Comparison of ENCODE assay signal across 15 cellular contexts in the genomic region with DNA sequence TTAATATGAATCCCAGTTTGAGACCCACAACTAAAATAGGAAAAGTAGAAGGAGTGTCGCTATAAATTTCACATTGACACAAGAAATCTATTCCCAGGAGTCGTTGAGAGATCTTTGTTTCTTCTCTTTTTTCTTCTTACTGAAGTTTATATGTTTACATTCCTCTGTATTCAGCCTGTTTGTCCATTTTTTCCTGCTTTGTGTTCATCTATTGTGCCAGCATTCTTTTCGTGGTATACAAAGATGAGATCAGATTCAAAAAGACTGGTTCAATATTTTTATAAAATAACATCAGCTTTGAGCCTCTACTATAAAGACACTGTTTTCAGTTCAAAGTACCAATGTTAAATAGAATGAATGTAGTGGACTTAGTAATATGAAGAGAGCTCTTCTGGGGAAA.
DNase-seq lines count a peak whose midpoint lies in the region; FAIRE-seq and TF ChIP-seq lines count a peak whose summit lies in the region.
"Had no signal": no experiment of that assay in that cellular context is flagged by ENCODE, and none has a peak within 500 bp of the region (broad histone marks: within the 10 kb centered on the region; RNA-seq: fewer than 3 reads in every experiment).

No MANE protein-coding gene starts in this region.

- no peaks in the 10 kb centered on the region for H3K9me3 Mint-ChIP-seq in astrocyte (ENCODE audit: unreplicated experiment)

- no peak overlapping the region for H2BK5ac ChIP-seq in mesendoderm (ENCODE audit: low read length)

- 48% methylated on average over 3 of the region's 3 CpGs for WGBS in smooth muscle cell (ENCODE audit: low lambda C conversion rate)
- WGBS in mesendoderm (ENCODE audit: extremely low coverage, insufficient coverage, low lambda C conversion rate): no CpG with 5 or more reads among the region's 3 CpGs

- no peaks in the 10 kb centered on the region for H3K36me3 Mint-ChIP-seq in astrocyte (ENCODE audit: low read depth, unreplicated experiment)

- no peak overlapping the region for H3K18ac ChIP-seq in mesendoderm (ENCODE audit: low read length)

- no peak overlapping the region for H3K56ac ChIP-seq in mesendoderm (ENCODE audit: low read length)

- no peak overlapping the region for H2AK5ac ChIP-seq in mesendoderm (ENCODE audit: low read length)

- H3K36me3 ChIP-seq in DOHH2 (ENCODE audit: control insufficient read depth, low read length) (peaks cover 35% of the 10 kb centered on the region), astrocyte (ENCODE audit: insufficient read depth, low read length) (no peaks in the 10 kb centered on the region), iPS-20b (ENCODE audit: insufficient read depth, low read depth, low read length) (no peaks in the 10 kb centered on the region), smooth muscle cell (ENCODE audit: low read depth) (no peaks in the 10 kb centered on the region), mesendoderm (ENCODE audit: control insufficient read depth, insufficient read depth, low read length) (no peaks in the 10 kb centered on the region)
- H3K36me3 ChIP-seq: MG63 had no signal

- H3K9ac ChIP-seq in astrocyte (ENCODE audit: low read length) (peak overlapping the region; percentile 77), iPS-20b (ENCODE audit: low read depth, low read length) (peak overlapping the region; percentile 46; the same call in 1 of the 2 replicates), smooth muscle cell (ENCODE audit: low read depth) (peak overlapping the region; percentile 9), mesendoderm (ENCODE audit: low read length) (no peak overlapping the region)

- no peaks in the 10 kb centered on the region for H3K9me2 ChIP-seq in DOHH2 (replicated peaks; ENCODE audit: control insufficient read depth, low read length)

- H3K27me3 Mint-ChIP-seq in astrocyte (ENCODE audit: low read depth, unreplicated experiment): no peaks in the 10 kb centered on the region

- H2AFZ ChIP-seq in astrocyte (ENCODE audit: low read depth, low read length) (peak overlapping the region; percentile 57), smooth muscle cell (ENCODE audit: low read depth) (peak overlapping the region; percentile 6)

- no peak overlapping the region for H4K5ac ChIP-seq in mesendoderm (ENCODE audit: low read length)

- H3K4me1 ChIP-seq in DOHH2 (ENCODE audit: control insufficient read depth, low read length) (peaks cover 98% of the 10 kb centered on the region), astrocyte (ENCODE audit: insufficient read depth, low read length) (peaks cover 23% of the 10 kb centered on the region), iPS-20b (ENCODE audit: insufficient read depth, low read length) (peaks cover 44% of the 10 kb centered on the region), smooth muscle cell (ENCODE audit: low read depth) (peaks cover 20% of the 10 kb centered on the region), mesendoderm (ENCODE audit: control insufficient read depth, low read depth, low read length) (no peaks in the 10 kb centered on the region)

- DNase-seq in astrocyte (ENCODE audit: low read depth) (peak; percentile 18), smooth muscle cell (lab: John Stamatoyannopoulos, UW; ENCODE audit: unreplicated experiment) (no peak), AG20443 (ENCODE audit: low spot score) (no peak), mesendoderm (no peak), KG1 (lab: John Stamatoyannopoulos, UW) (no peak), putamen (ENCODE audit: low spot score) (no peak)
- DNase-seq: activated CD4-positive, CD25-positive, alpha-beta regulatory T cell treated with anti-CD3 and anti-CD28 coated beads, Interleukin-2, amount 50 U/mL, for 72 hours; activated T-cell treated with anti-CD3 and anti-CD28 coated beads for 4 hours; DMS79 treated with DMSO at 0.1 percent for 48 hours; MG63; NCI-H2081 treated with DMSO at 0.1 percent for 48 hours had no signal

- H3K79me2 ChIP-seq in DOHH2 (ENCODE audit: control insufficient read depth, low read length) (peaks cover 8% of the 10 kb centered on the region), astrocyte (ENCODE audit: insufficient read depth, low read length) (no peaks in the 10 kb centered on the region), smooth muscle cell (ENCODE audit: low read depth) (no peaks in the 10 kb centered on the region), mesendoderm (ENCODE audit: control insufficient read depth, insufficient read depth, low read length) (no peaks in the 10 kb centered on the region)

- H3F3A ChIP-seq in DOHH2 (ENCODE audit: control insufficient read depth, insufficient read depth): peaks cover 14% of the 10 kb centered on the region
- H3F3A ChIP-seq in smooth muscle cell (ENCODE audit: low read depth): no peaks in the 10 kb centered on the region

- H3K4me3 Mint-ChIP-seq in astrocyte (ENCODE audit: unreplicated experiment): no peak overlapping the region

- no peak overlapping the region for H2BK15ac ChIP-seq in mesendoderm (replicated peaks; ENCODE audit: low read depth)

- H3K9me3 ChIP-seq in DOHH2 (ENCODE audit: control insufficient read depth, insufficient read depth, low read length): peaks cover 3% of the 10 kb centered on the region; the same call in 1 of the 2 replicates
- H3K9me3 ChIP-seq in astrocyte (ENCODE audit: insufficient read depth, low read depth, low read length): no peaks in the 10 kb centered on the region
- H3K9me3 ChIP-seq in iPS-20b (ENCODE audit: insufficient read depth, low read depth, low read length): no peaks in the 10 kb centered on the region
- H3K9me3 ChIP-seq in smooth muscle cell (replicated peaks; ENCODE audit: low read depth): no peaks in the 10 kb centered on the region
- H3K9me3 ChIP-seq: BE2C, MG63 had no signal

- peak overlapping the region; percentile 50 for H3K4me2 ChIP-seq in DOHH2 (ENCODE audit: low read length)
- H3K4me2 ChIP-seq in astrocyte (ENCODE audit: low read length): peak overlapping the region; percentile 79
- peak overlapping the region; percentile 51 for H3K4me2 ChIP-seq in smooth muscle cell
- H3K4me2 ChIP-seq in mesendoderm (ENCODE audit: low read length): no peak overlapping the region

- H3K4me3 ChIP-seq in DOHH2 (ENCODE audit: low read length): peak overlapping the region; percentile 38; the same call in 1 of the 2 replicates
- no peak overlapping the region for H3K4me3 ChIP-seq in astrocyte (ENCODE audit: insufficient read depth, low read depth, low read length)
- 0 out of 2 replicates have a peak overlapping the region, but pooled peaks have one; percentile 34 for H3K4me3 ChIP-seq in iPS-20b (ENCODE audit: low read length)
- H3K4me3 ChIP-seq in smooth muscle cell: no peak overlapping the region
- H3K4me3 ChIP-seq in mesendoderm (ENCODE audit: low read length): no peak overlapping the region
- H3K4me3 ChIP-seq: MG63 had no signal

- no peak for FAIRE-seq in astrocyte (lab: Jason Lieb, UNC)
- FAIRE-seq: GM19239 had no signal

- H4K20me1 ChIP-seq in DOHH2 (ENCODE audit: control insufficient read depth, insufficient read depth, low read depth, low read length): no peaks in the 10 kb centered on the region
- no peaks in the 10 kb centered on the region for H4K20me1 ChIP-seq in astrocyte (ENCODE audit: insufficient read depth, low read length)
- H4K20me1 ChIP-seq in smooth muscle cell (ENCODE audit: low read depth): no peaks in the 10 kb centered on the region

- no peaks in the 10 kb centered on the region for H3K79me1 ChIP-seq in mesendoderm (ENCODE audit: low read length)

- peak overlapping the region; percentile 96 for H3K27ac Mint-ChIP-seq in astrocyte (ENCODE audit: unreplicated experiment)

- H3K27me3 ChIP-seq in DOHH2 (ENCODE audit: control insufficient read depth, low read length): no peaks in the 10 kb centered on the region
- no peaks in the 10 kb centered on the region for H3K27me3 ChIP-seq in astrocyte (ENCODE audit: insufficient read depth, low read length)
- H3K27me3 ChIP-seq in iPS-20b (ENCODE audit: insufficient read depth, low read length): no peaks in the 10 kb centered on the region
- H3K27me3 ChIP-seq in smooth muscle cell (ENCODE audit: low read depth): no peaks in the 10 kb centered on the region
- no peaks in the 10 kb centered on the region for H3K27me3 ChIP-seq in mesendoderm (ENCODE audit: insufficient read depth, low read length, poor library complexity)
- H3K27me3 ChIP-seq: BE2C, MG63 had no signal

- H3K27ac ChIP-seq in DOHH2 (ENCODE audit: low read depth, low read length) (peak overlapping the region; percentile 89), astrocyte (ENCODE audit: low read depth, low read length) (peak overlapping the region; percentile 90), iPS-20b (ENCODE audit: low read length) (no peak overlapping the region), smooth muscle cell (ENCODE audit: low read depth) (peak overlapping the region; percentile 79), mesendoderm (ENCODE audit: low read depth, low read length) (no peak overlapping the region)

- H2BK120ac ChIP-seq in mesendoderm (ENCODE audit: low read depth, low read length): no peak overlapping the region

- no peak for TF ChIP-seq CTCF in DOHH2 (IDR thresholded peaks at IDR 0.05; ENCODE audit: low read depth, low read length, poor library complexity, severe bottlenecking)
- TF ChIP-seq CTCF in astrocyte (IDR thresholded peaks at IDR 0.05; ENCODE audit: insufficient read depth, low read depth, low read length): no peak
- no peak for TF ChIP-seq CTCF in smooth muscle cell (IDR thresholded peaks at IDR 0.05; ENCODE audit: borderline replicate concordance, insufficient read depth, poor library complexity, severe bottlenecking)

- no peak overlapping the region for H4K8ac ChIP-seq in mesendoderm (ENCODE audit: low read depth, low read length)

- H3K4ac ChIP-seq in mesendoderm (ENCODE audit: low read depth, low read length): no peak overlapping the region

- H3K23ac ChIP-seq in mesendoderm (ENCODE audit: low read length): no peak overlapping the region

- H3K4me1 Mint-ChIP-seq in astrocyte (ENCODE audit: low read depth, unreplicated experiment): peaks cover 25% of the 10 kb centered on the region

Comparison
In these comparisons a context has a peak if more than half of its experiments do, and no peak if none do; other contexts are left out.
1. H3K27ac ChIP-seq: peak in DOHH2 (single experiment), astrocyte (single experiment) and smooth muscle cell (single experiment); none in iPS-20b (single experiment) and mesendoderm (single experiment).
2. H3K4me3 ChIP-seq: peak in DOHH2 (single experiment) and iPS-20b (single experiment); none in astrocyte (single experiment), smooth muscle cell (single experiment) and mesendoderm (single experiment).